Comparison of ENCODE assay signal across 18 cellular contexts in genomic region chr11:84498016-84498415, GRCh38.
DNase-seq lines count a peak whose midpoint lies in the region; ATAC-seq and TF ChIP-seq lines count a peak whose summit lies in the region.
"Had no signal": no experiment of that assay in that cellular context is flagged by ENCODE, and none has a peak within 500 bp of the region (broad histone marks: within the 10 kb centered on the region; RNA-seq: fewer than 3 reads in every experiment).

No MANE protein-coding gene starts in this region.

- H3K27me3 ChIP-seq in MG63 (no peaks in the 10 kb centered on the region), tibial nerve (no peaks in the 10 kb centered on the region)
- H3K27me3 ChIP-seq: vagina had no signal

- H3K4me3 ChIP-seq in AG09309 (ENCODE audit: control insufficient read depth, low read depth, low read length) (no peak overlapping the region), MG63 (no peak overlapping the region), choroid plexus epithelial cell (ENCODE audit: low read depth, low read length) (no peak overlapping the region), tibial nerve (no peak overlapping the region)
- H3K4me3 ChIP-seq: prostate gland, vagina had no signal

- TF ChIP-seq EP300 in tibial nerve (IDR thresholded peaks at IDR 0.05) = no peak

- no peak for TF ChIP-seq CTCF in AG09309 (IDR thresholded peaks at IDR 0.05; ENCODE audit: control insufficient read depth, insufficient read depth, low read depth, low read length, missing control alignments)
- TF ChIP-seq CTCF in choroid plexus epithelial cell (conservative IDR thresholded peaks at IDR 0.05; ENCODE audit: low read depth, low read length) = no peak
- no peak for TF ChIP-seq CTCF in tibial nerve (IDR thresholded peaks at IDR 0.05)

- H3K27ac ChIP-seq in tibial nerve = no peak overlapping the region
- H3K27ac ChIP-seq: prostate gland, vagina had no signal

- no peak for ATAC-seq in HG02798 (IDR thresholded peaks at IDR 0.05; ENCODE audit: poor library complexity, unreplicated experiment)
- no peak for ATAC-seq in GM18505 (IDR thresholded peaks at IDR 0.05; ENCODE audit: unreplicated experiment)
- ATAC-seq: stimulated activated naive CD8-positive, alpha-beta T cell treated with anti-CD3 and anti-CD28 coated beads, Interleukin-15, amount 100 ng/mL, for 72 hours had no signal

- 75 to 84% methylated on average over 4 of the region's 4 CpGs for WGBS in tibial nerve, 2 donors

- H3K4me1 ChIP-seq in tibial nerve = no peaks in the 10 kb centered on the region
- H3K4me1 ChIP-seq: prostate gland, vagina had no signal

- DNase-seq in AG09309 (ENCODE audit: low read depth) = peak; percentile 81
- DNase-seq in MG63 = peak; percentile 6
- peak; percentile 25 for DNase-seq in choroid plexus epithelial cell (ENCODE audit: low read depth)
- peak; percentile 8 for DNase-seq in occipital lobe (lab: John Stamatoyannopoulos, UW)
- no peak for DNase-seq in SK-N-DZ (ENCODE audit: low spot score)
- no peak for DNase-seq in tibial nerve (ENCODE audit: low spot score in 2 of 2)
- DNase-seq: activated CD4-positive, alpha-beta T cell treated with anti-CD3 and anti-CD28 coated beads for 1 hour; activated CD8-positive, alpha-beta memory T cell treated with anti-CD3 and anti-CD28 coated beads, Interleukin-2, amount 50 U/mL, for 48 hours; activated naive CD4-positive, alpha-beta T cell treated with anti-CD3 and anti-CD28 coated beads for 36 hours; effector CD8-positive, alpha-beta T cell; naive B cell; NCI-H1417 treated with DMSO at 0.1 percent for 48 hours; stimulated activated naive CD8-positive, alpha-beta T cell treated with anti-CD3 and anti-CD28 coated beads, Interleukin-15, amount 100 ng/mL, for 72 hours; T-helper 2 cell had no signal

- no peaks in the 10 kb centered on the region for H3K36me3 ChIP-seq in MG63
- no peaks in the 10 kb centered on the region for H3K36me3 ChIP-seq in tibial nerve
- H3K36me3 ChIP-seq: prostate gland, vagina had no signal

- H3K9me3 ChIP-seq in MG63 (no peaks in the 10 kb centered on the region), tibial nerve (no peaks in the 10 kb centered on the region)
- H3K9me3 ChIP-seq: prostate gland, vagina had no signal

- TF ChIP-seq POLR2A in GM18505 (IDR thresholded peaks at IDR 0.05; ENCODE audit: borderline replicate concordance, extremely low read depth, insufficient read depth, insufficient read length) = no peak
- no peak for TF ChIP-seq POLR2A in tibial nerve (IDR thresholded peaks at IDR 0.05)

Comparison
In these comparisons a context has a peak if more than half of its experiments do, and no peak if none do; other contexts are left out.
1. DNase-seq: peak in AG09309 (single experiment), MG63 (single experiment), choroid plexus epithelial cell (single experiment) and occipital lobe (single experiment); none in SK-N-DZ (single experiment) and tibial nerve (0 of 2).